Comparison of ENCODE assay signal across 8 cellular contexts in the genomic region with DNA sequence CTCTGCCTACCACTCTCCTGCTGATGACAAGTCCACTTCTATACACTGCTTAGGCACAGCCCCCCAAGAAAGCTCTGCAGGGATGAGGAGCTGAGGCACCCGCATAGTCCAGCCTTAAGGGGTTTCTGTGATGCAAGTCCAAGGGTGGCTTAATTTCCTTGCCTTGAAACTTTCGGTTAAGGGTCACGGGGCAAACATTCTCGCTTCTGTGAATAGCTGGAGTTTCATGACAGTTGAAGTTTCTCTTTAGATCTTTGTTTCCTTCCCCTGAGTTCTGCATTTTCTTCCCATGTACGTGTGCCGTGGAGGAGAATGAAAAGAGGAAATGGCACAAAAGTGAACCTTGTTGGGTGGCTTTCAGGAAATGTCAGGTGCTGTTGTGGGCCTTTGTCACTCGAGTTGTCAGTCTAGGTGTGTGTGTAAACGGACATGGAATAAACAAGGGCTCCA. TPM values are rescaled to one million over a fixed set of nuclear protein-coding genes. Genes with fewer than 3 reads are reported as not detected.
DNase-seq lines count a peak whose midpoint lies in the region; ATAC-seq and TF ChIP-seq lines count a peak whose summit lies in the region.

No MANE protein-coding gene starts in this region.

- DNase-seq in GM10266 (ENCODE audit: extremely low spot score) (peak; percentile 65), GM20000 (ENCODE audit: low spot score) (peak; percentile 60), epithelial cell of proximal tubule (ENCODE audit: low read depth) (no peak), SK-N-SH (no peak), mesothelial cell of epicardium (ENCODE audit: low spot score in 2 of 2, unreplicated experiment in 2 of 2) (no peak), PC-9 (no peak)
- no peak for DNase-seq in stimulated activated CD8-positive, alpha-beta memory T cell treated with anti-CD3 and anti-CD28 coated beads, Interleukin-4, amount 100 ng/mL, for 48 hours

- H3K4me3 ChIP-seq in epithelial cell of proximal tubule (ENCODE audit: low read depth, low read length) (peak overlapping the region; percentile 1), SK-N-SH (ENCODE audit: low read depth in 2 of 2, low read length in 1 of 2) (no peak overlapping the region), PC-9 (no peak overlapping the region)

- H3K4me1 Mint-ChIP-seq in mesothelial cell of epicardium, result peaks cover 1% of the 10 kb centered on the region

- TF ChIP-seq RAD21 in SK-N-SH (IDR thresholded peaks at IDR 0.05; ENCODE audit: low read length), result no peak

- H4K20me1 ChIP-seq in SK-N-SH (ENCODE audit: insufficient read depth), result no peaks in the 10 kb centered on the region
- no peaks in the 10 kb centered on the region for H4K20me1 ChIP-seq in PC-9 (ENCODE audit: insufficient read depth)

- no peaks in the 10 kb centered on the region for H3K36me3 ChIP-seq in SK-N-SH (replicated peaks in 1 of 2; ENCODE audit: control insufficient read depth in 1 of 2, insufficient read depth in 2 of 2, low read length in 1 of 2)
- H3K36me3 ChIP-seq in PC-9 (ENCODE audit: low read depth), result no peaks in the 10 kb centered on the region

- no peak overlapping the region for H3K27ac Mint-ChIP-seq in mesothelial cell of epicardium

- H3F3A ChIP-seq in SK-N-SH (replicated peaks; ENCODE audit: insufficient read depth), result peaks cover 6% of the 10 kb centered on the region
- peaks cover 46% of the 10 kb centered on the region for H3F3A ChIP-seq in PC-9 (ENCODE audit: insufficient read depth, low read depth)

- no peak for TF ChIP-seq EP300 in SK-N-SH (IDR thresholded peaks at IDR 0.05; ENCODE audit: borderline replicate concordance in 1 of 2, low read depth in 1 of 2, low read length in 1 of 2)

- CTCF ChIA-PET in SK-N-SH (lab: Yijun Ruan, JAX), result interaction anchor here (0.6 kb wide), 1 partner anchor 68 kb away, joined by 4 read pairs; no protein-coding TSS in a partner anchor
- CTCF ChIA-PET in PC-9 (lab: Charles Lee), result no interaction called here

- peak; percentile 81 for ATAC-seq in HG03520 (IDR thresholded peaks at IDR 0.05; ENCODE audit: unreplicated experiment)

- peaks cover 1% of the 10 kb centered on the region for H3K36me3 Mint-ChIP-seq in mesothelial cell of epicardium

- peaks cover 35% of the 10 kb centered on the region for H3K27me3 Mint-ChIP-seq in mesothelial cell of epicardium (ENCODE audit: low read depth)

- no TSS peak for BruUV-seq in PC-9 (replicated peaks; lab: Mats Ljungman, UMichigan)

- TF ChIP-seq CTCF in GM10266 (IDR thresholded peaks at IDR 0.05; ENCODE audit: control insufficient read depth, insufficient read depth, low read depth, missing control alignments) (no peak), GM20000 (IDR thresholded peaks at IDR 0.05; ENCODE audit: extremely low read depth, missing control alignments) (no peak), epithelial cell of proximal tubule (conservative IDR thresholded peaks at IDR 0.05; ENCODE audit: low read depth, low read length) (no peak), SK-N-SH (IDR thresholded peaks at IDR 0.05) (no peak), mesothelial cell of epicardium (IDR thresholded peaks at IDR 0.05; ENCODE audit: unreplicated experiment) (no peak), PC-9 (conservative IDR thresholded peaks at IDR 0.05) (no peak)

- no peaks in the 10 kb centered on the region for H3K79me2 ChIP-seq in SK-N-SH (ENCODE audit: insufficient read depth)
- H3K79me2 ChIP-seq in PC-9 (ENCODE audit: low read depth), result peaks cover 33% of the 10 kb centered on the region

- H2AFZ ChIP-seq in SK-N-SH (ENCODE audit: low read depth) (no peak overlapping the region), PC-9 (no peak overlapping the region)

- no peaks in the 10 kb centered on the region for H3K9me2 ChIP-seq in SK-N-SH
- H3K9me2 ChIP-seq in PC-9 (ENCODE audit: insufficient read depth), result no peaks in the 10 kb centered on the region

- H3K27ac ChIP-seq in SK-N-SH (ENCODE audit: low read depth in 2 of 2, low read length in 1 of 2), result no peak overlapping the region
- H3K27ac ChIP-seq in PC-9, result no peak overlapping the region

- WGBS in SK-N-SH (ENCODE audit: low lambda C conversion rate), result 85% methylated on average over 7 of the region's 8 CpGs

- no peak overlapping the region for H3K9ac ChIP-seq in SK-N-SH

- intact Hi-C loops in PC-9 (cut with micrococcal nuclease; ENCODE audit: unreplicated experiment), result loop anchor here (5.0 kb wide), 1 partner anchor 78 kb away; a partner anchor contains a TSS

- POLR2A ChIA-PET in SK-N-SH (lab: Yijun Ruan, JAX) (no interaction called here), PC-9 (lab: Charles Lee; ENCODE audit: unreplicated experiment) (no interaction called here)

- no peak overlapping the region for H3K4me3 Mint-ChIP-seq in mesothelial cell of epicardium

- no peaks in the 10 kb centered on the region for H3K9me3 Mint-ChIP-seq in mesothelial cell of epicardium

- H3K4me2 ChIP-seq in SK-N-SH, result no peak overlapping the region
- H3K4me2 ChIP-seq in PC-9, result no peak overlapping the region

- H3K27me3 ChIP-seq in SK-N-SH (ENCODE audit: insufficient read depth), result peaks cover 4% of the 10 kb centered on the region; the same call in 1 of the 2 replicates
- no peaks in the 10 kb centered on the region for H3K27me3 ChIP-seq in PC-9 (ENCODE audit: insufficient read depth, low read depth)

- H3K4me1 ChIP-seq in SK-N-SH (ENCODE audit: control insufficient read depth in 1 of 2, insufficient read depth in 2 of 2, low read depth in 1 of 2, low read length in 1 of 2) (peaks cover 0 to 12% of the 10 kb centered on the region in 2 experiments; a peak in 1 of 4 replicates), PC-9 (replicated peaks; ENCODE audit: insufficient read depth) (peaks cover 46% of the 10 kb centered on the region)

- H3K9me3 ChIP-seq in SK-N-SH, result no peaks in the 10 kb centered on the region
- no peaks in the 10 kb centered on the region for H3K9me3 ChIP-seq in PC-9 (ENCODE audit: insufficient read depth, low read depth)

TF ChIP-seq in SK-N-SH, 30 proteins besides CTCF, POLR2A, EP300 and RAD21:
- TF ChIP-seq, protein P1, sequence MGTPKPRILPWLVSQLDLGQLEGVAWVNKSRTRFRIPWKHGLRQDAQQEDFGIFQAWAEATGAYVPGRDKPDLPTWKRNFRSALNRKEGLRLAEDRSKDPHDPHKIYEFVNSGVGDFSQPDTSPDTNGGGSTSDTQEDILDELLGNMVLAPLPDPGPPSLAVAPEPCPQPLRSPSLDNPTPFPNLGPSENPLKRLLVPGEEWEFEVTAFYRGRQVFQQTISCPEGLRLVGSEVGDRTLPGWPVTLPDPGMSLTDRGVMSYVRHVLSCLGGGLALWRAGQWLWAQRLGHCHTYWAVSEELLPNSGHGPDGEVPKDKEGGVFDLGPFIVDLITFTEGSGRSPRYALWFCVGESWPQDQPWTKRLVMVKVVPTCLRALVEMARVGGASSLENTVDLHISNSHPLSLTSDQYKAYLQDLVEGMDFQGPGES (IDR thresholded peaks at IDR 0.05; ENCODE audit: low read depth, low read length), result no peak
- TF ChIP-seq MXI1 (IDR thresholded peaks at IDR 0.05; ENCODE audit: low read depth, low read length), result no peak
- TF ChIP-seq, protein P2, sequence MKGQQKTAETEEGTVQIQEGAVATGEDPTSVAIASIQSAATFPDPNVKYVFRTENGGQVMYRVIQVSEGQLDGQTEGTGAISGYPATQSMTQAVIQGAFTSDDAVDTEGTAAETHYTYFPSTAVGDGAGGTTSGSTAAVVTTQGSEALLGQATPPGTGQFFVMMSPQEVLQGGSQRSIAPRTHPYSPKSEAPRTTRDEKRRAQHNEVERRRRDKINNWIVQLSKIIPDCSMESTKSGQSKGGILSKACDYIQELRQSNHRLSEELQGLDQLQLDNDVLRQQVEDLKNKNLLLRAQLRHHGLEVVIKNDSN (IDR thresholded peaks at IDR 0.05; ENCODE audit: borderline replicate concordance, low read depth), result no peak

RNA-seq across cellular contexts. Expression of a gene that starts 7.0 kb away (rescaled TPM):
- total RNA-seq in epithelial cell of proximal tubule (11.0 and 23.9 TPM in 2 replicates), mesothelial cell of epicardium (0.44 to 1.0 TPM (median 0.45 TPM) in 3 replicates), PC-9 (2021) (11.1 and 12.6 TPM in 2 replicates)
- polyA plus RNA-seq in SK-N-SH (2012; rRNA removed), result 0.31 and 0.41 TPM in 2 replicates
- polyA plus RNA-seq in SK-N-SH (2012; cell fraction: cytosol; rRNA removed), result 0.73 and 0.84 TPM in 2 replicates
- 0.12 and 0.17 TPM in 2 replicates for polyA plus RNA-seq in SK-N-SH (2012; cell fraction: nucleus; rRNA removed)

Comparison
In these comparisons a context has a peak if more than half of its experiments do, and no peak if none do; other contexts are left out.
1. DNase-seq: peak in GM10266 (single experiment) and GM20000 (single experiment); none in epithelial cell of proximal tubule (single experiment), SK-N-SH (single experiment), stimulated activated CD8-positive, alpha-beta memory T cell treated with anti-CD3 and anti-CD28 coated beads, Interleukin-4, amount 100 ng/mL, for 48 hours (single experiment), mesothelial cell of epicardium (0 of 2) and PC-9 (0 of 2).